1 cellular context compared by ENCODE assay signal in the genomic region with DNA sequence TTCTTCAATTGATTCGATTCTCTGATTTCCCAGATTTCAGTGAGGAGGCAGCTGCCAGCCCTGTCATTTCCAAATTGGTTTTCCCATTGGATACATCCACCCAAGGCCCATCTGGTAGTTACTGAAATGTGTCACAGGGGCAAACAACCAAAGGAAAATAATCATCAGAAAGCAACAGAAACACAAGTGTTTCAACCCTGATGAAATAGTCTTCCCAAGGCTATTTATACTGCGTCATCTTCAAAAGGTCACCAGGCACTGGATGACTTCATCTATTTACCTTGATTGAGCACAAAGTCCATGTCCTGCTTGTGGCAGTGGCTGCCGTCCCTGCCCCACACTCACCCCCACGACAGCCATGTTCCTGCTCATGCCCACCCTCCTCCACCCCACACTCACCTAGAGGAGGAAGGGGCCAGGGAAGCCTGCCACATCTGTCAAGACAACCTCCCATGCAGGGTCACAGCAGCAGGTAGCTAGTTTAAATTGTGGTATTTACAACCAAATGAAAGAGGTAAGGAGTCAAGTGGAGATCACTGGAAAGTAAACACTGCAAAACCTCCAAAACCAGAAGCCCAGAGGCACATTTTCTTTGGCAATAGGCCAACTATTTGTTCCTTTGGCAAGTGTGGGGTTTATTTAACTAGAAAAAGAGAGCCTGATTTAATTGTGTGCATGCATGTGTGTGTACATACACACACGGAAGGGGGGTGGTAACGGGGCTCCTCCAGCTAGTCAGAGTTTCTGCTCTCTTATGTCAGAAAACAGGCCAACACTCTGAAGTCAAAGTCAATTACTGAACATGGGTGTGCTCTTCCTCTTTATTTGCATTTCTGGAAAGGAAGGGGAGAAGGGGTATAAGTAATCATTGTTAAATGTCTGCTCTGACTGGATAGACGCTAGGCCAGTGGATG.
TF ChIP-seq lines count a peak whose summit lies in the region.

No MANE protein-coding gene starts in this region.

TF ChIP-seq in HepG2, 621 proteins besides CTCF, POLR2A, EP300 and RAD21 (continued from another document and continues in another):
- TF ChIP-seq DMTF1 (CRISPR knock-in tag; IDR thresholded peaks at IDR 0.05): no peak
- TF ChIP-seq SCMH1 (CRISPR knock-in tag; IDR thresholded peaks at IDR 0.05; ENCODE audit: borderline replicate concordance): no peak
- no peak; the same call in 1 of the 2 replicates for TF ChIP-seq TOPORS (CRISPR knock-in tag; IDR thresholded peaks at IDR 0.05)
- TF ChIP-seq TFDP2 (CRISPR knock-in tag; IDR thresholded peaks at IDR 0.05): no peak
- TF ChIP-seq ZNF883 (CRISPR knock-in tag; IDR thresholded peaks at IDR 0.05; ENCODE audit: not compliant biosample characterization): peak; percentile 24
- TF ChIP-seq TBX3 (IDR thresholded peaks at IDR 0.05; ENCODE audit: borderline replicate concordance): peak; percentile 59; the same call in 1 of the 2 replicates
- TF ChIP-seq ZNF33B (CRISPR knock-in tag; IDR thresholded peaks at IDR 0.05): no peak; the same call in 1 of the 2 replicates
- no peak for TF ChIP-seq ATF6 (CRISPR knock-in tag; conservative IDR thresholded peaks at IDR 0.05)
- no peak for TF ChIP-seq ZFP37 (CRISPR knock-in tag; IDR thresholded peaks at IDR 0.05; ENCODE audit: borderline replicate concordance)
- no peak for TF ChIP-seq KMT2B (CRISPR knock-in tag; IDR thresholded peaks at IDR 0.05)
- TF ChIP-seq CREB1 (IDR thresholded peaks at IDR 0.05): peak; percentile 88
- peak; percentile 92 for TF ChIP-seq CREB1 (CRISPR knock-in tag; IDR thresholded peaks at IDR 0.05)
- TF ChIP-seq, protein P1, sequence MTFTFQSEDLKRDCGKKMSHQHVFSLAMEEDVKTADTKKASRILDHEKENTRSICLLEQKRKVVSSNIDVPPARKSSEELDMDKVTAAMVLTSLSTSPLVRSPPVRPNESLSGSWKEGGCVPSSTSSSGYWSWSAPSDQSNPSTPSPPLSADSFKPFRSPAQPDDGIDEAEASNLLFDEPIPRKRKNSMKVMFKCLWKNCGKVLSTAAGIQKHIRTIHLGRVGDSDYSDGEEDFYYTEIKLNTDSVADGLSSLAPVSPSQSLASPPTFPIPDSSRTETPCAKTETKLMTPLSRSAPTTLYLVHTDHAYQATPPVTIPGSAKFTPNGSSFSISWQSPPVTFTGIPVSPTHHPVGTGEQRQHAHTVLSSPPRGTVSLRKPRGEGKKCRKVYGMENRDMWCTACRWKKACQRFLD (CRISPR knock-in tag; IDR thresholded peaks at IDR 0.05; ENCODE audit: borderline replicate concordance): no peak
- TF ChIP-seq ZNF513 (CRISPR knock-in tag; conservative IDR thresholded peaks at IDR 0.05): no peak
- TF ChIP-seq, protein P2, sequence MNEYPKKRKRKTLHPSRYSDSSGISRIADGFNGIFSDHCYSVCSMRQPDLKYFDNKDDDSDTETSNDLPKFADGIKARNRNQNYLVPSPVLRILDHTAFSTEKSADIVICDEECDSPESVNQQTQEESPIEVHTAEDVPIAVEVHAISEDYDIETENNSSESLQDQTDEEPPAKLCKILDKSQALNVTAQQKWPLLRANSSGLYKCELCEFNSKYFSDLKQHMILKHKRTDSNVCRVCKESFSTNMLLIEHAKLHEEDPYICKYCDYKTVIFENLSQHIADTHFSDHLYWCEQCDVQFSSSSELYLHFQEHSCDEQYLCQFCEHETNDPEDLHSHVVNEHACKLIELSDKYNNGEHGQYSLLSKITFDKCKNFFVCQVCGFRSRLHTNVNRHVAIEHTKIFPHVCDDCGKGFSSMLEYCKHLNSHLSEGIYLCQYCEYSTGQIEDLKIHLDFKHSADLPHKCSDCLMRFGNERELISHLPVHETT (CRISPR knock-in tag; conservative IDR thresholded peaks at IDR 0.05): no peak
- TF ChIP-seq ZNF530 (CRISPR knock-in tag; IDR thresholded peaks at IDR 0.05; ENCODE audit: low read depth): no peak
- TF ChIP-seq, protein P3, sequence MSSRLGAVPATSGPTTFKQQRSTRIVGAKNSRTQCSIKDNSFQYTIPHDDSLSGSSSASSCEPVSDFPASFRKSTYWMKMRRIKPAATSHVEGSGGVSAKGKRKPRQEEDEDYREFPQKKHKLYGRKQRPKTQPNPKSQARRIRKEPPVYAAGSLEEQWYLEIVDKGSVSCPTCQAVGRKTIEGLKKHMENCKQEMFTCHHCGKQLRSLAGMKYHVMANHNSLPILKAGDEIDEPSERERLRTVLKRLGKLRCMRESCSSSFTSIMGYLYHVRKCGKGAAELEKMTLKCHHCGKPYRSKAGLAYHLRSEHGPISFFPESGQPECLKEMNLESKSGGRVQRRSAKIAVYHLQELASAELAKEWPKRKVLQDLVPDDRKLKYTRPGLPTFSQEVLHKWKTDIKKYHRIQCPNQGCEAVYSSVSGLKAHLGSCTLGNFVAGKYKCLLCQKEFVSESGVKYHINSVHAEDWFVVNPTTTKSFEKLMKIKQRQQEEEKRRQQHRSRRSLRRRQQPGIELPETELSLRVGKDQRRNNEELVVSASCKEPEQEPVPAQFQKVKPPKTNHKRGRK (CRISPR knock-in tag; IDR thresholded peaks at IDR 0.05): no peak
- TF ChIP-seq, protein P4, sequence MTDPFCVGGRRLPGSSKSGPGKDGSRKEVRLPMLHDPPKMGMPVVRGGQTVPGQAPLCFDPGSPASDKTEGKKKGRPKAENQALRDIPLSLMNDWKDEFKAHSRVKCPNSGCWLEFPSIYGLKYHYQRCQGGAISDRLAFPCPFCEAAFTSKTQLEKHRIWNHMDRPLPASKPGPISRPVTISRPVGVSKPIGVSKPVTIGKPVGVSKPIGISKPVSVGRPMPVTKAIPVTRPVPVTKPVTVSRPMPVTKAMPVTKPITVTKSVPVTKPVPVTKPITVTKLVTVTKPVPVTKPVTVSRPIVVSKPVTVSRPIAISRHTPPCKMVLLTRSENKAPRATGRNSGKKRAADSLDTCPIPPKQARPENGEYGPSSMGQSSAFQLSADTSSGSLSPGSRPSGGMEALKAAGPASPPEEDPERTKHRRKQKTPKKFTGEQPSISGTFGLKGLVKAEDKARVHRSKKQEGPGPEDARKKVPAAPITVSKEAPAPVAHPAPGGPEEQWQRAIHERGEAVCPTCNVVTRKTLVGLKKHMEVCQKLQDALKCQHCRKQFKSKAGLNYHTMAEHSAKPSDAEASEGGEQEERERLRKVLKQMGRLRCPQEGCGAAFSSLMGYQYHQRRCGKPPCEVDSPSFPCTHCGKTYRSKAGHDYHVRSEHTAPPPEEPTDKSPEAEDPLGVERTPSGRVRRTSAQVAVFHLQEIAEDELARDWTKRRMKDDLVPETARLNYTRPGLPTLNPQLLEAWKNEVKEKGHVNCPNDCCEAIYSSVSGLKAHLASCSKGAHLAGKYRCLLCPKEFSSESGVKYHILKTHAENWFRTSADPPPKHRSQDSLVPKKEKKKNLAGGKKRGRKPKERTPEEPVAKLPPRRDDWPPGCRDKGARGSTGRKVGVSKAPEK (CRISPR knock-in tag; IDR thresholded peaks at IDR 0.05; ENCODE audit: borderline replicate concordance): no peak
- peak; percentile 77; the same call in 1 of the 2 replicates for TF ChIP-seq ZNF607 (CRISPR knock-in tag; IDR thresholded peaks at IDR 0.05; ENCODE audit: borderline replicate concordance)
- no peak for TF ChIP-seq ZSCAN12 (CRISPR knock-in tag; IDR thresholded peaks at IDR 0.05)
- TF ChIP-seq ZNF749 (CRISPR knock-in tag; IDR thresholded peaks at IDR 0.05; ENCODE audit: borderline replicate concordance): peak; percentile 65; the same call in 1 of the 2 replicates
- TF ChIP-seq, protein P5, sequence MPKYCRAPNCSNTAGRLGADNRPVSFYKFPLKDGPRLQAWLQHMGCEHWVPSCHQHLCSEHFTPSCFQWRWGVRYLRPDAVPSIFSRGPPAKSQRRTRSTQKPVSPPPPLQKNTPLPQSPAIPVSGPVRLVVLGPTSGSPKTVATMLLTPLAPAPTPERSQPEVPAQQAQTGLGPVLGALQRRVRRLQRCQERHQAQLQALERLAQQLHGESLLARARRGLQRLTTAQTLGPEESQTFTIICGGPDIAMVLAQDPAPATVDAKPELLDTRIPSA (CRISPR knock-in tag; IDR thresholded peaks at IDR 0.05; ENCODE audit: borderline replicate concordance): no peak
- TF ChIP-seq STAT6 (CRISPR knock-in tag; IDR thresholded peaks at IDR 0.05; ENCODE audit: borderline replicate concordance): no peak
- TF ChIP-seq, protein P6, sequence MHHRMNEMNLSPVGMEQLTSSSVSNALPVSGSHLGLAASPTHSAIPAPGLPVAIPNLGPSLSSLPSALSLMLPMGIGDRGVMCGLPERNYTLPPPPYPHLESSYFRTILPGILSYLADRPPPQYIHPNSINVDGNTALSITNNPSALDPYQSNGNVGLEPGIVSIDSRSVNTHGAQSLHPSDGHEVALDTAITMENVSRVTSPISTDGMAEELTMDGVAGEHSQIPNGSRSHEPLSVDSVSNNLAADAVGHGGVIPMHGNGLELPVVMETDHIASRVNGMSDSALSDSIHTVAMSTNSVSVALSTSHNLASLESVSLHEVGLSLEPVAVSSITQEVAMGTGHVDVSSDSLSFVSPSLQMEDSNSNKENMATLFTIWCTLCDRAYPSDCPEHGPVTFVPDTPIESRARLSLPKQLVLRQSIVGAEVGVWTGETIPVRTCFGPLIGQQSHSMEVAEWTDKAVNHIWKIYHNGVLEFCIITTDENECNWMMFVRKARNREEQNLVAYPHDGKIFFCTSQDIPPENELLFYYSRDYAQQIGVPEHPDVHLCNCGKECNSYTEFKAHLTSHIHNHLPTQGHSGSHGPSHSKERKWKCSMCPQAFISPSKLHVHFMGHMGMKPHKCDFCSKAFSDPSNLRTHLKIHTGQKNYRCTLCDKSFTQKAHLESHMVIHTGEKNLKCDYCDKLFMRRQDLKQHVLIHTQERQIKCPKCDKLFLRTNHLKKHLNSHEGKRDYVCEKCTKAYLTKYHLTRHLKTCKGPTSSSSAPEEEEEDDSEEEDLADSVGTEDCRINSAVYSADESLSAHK (CRISPR knock-in tag; IDR thresholded peaks at IDR 0.05; ENCODE audit: borderline replicate concordance): no peak
